Comparison of ENCODE assay signal across 8 cellular contexts in genomic region chr16:89995475-89996177, GRCh38. TPM values are rescaled to one million over a fixed set of nuclear protein-coding genes. Genes with fewer than 3 reads are reported as not detected.
DNase-seq lines count a peak whose midpoint lies in the region; ATAC-seq, FAIRE-seq and TF ChIP-seq lines count a peak whose summit lies in the region.
"Not testable (repeated sequence)": the region's sequence is repeated elsewhere in the genome, so short reads cannot be mapped to it uniquely, and the experiment has no call there.

No MANE protein-coding gene starts in this region.

- not testable (repeated sequence) for H3K27me3 ChIP-seq in endothelial cell of umbilical vein (ENCODE audit: control insufficient read depth in 2 of 2, insufficient read depth in 2 of 2, low read length in 2 of 2); mesendoderm (ENCODE audit: insufficient read depth, low read length, poor library complexity)

- peak overlapping the region; percentile 98 for H3K27ac Mint-ChIP-seq in activated naive CD4-positive, alpha-beta T cell treated with anti-CD3 and anti-CD28 coated beads, Interleukin-2, amount 50 U/mL, for 24 hours

- H3K4me3 Mint-ChIP-seq in activated naive CD4-positive, alpha-beta T cell treated with anti-CD3 and anti-CD28 coated beads, Interleukin-2, amount 50 U/mL, for 24 hours, result peak overlapping the region; percentile 36

- not testable (repeated sequence) for H4K20me1 ChIP-seq in endothelial cell of umbilical vein (replicated peaks; ENCODE audit: control insufficient read depth, extremely low read depth, insufficient read depth, low read length)

- not testable (repeated sequence) for H3K4me1 Mint-ChIP-seq in activated naive CD4-positive, alpha-beta T cell treated with anti-CD3 and anti-CD28 coated beads, Interleukin-2, amount 50 U/mL, for 24 hours

- dilution Hi-C loops in endothelial cell of umbilical vein (cut with MboI; ENCODE audit: extremely low pct_ligation_motif_present, low sequenced_read_pairs), result not testable (repeated sequence)

- not testable (repeated sequence) for H2AFZ ChIP-seq in endothelial cell of umbilical vein (ENCODE audit: low read depth, low read length)

- not testable (repeated sequence) for H3K9me3 Mint-ChIP-seq in activated naive CD4-positive, alpha-beta T cell treated with anti-CD3 and anti-CD28 coated beads, Interleukin-2, amount 50 U/mL, for 24 hours

- not testable (repeated sequence) for H2BK120ac ChIP-seq in mesendoderm (ENCODE audit: low read depth, low read length)

- peak overlapping the region; percentile 27 for H2AK5ac ChIP-seq in mesendoderm (ENCODE audit: low read length)

- H3K9ac ChIP-seq in endothelial cell of umbilical vein (replicated peaks; ENCODE audit: extremely low read depth, insufficient read depth, low read length); mesendoderm (ENCODE audit: low read length): not testable (repeated sequence)

- peak overlapping the region; percentile 88 for H2BK5ac ChIP-seq in mesendoderm (ENCODE audit: low read length)

- H4K5ac ChIP-seq in mesendoderm (ENCODE audit: low read length), result not testable (repeated sequence)

- not testable (repeated sequence) for H3K79me2 ChIP-seq in endothelial cell of umbilical vein (ENCODE audit: control insufficient read depth, insufficient read depth, low read length); mesendoderm (ENCODE audit: control insufficient read depth, insufficient read depth, low read length)

- peak overlapping the region; percentile 70 for H3K27ac ChIP-seq in endothelial cell of umbilical vein (ENCODE audit: insufficient read depth, low read depth, low read length)
- peak overlapping the region; percentile 84 for H3K27ac ChIP-seq in mesendoderm (ENCODE audit: low read depth, low read length)

- not testable (repeated sequence) for H3K4me2 ChIP-seq in endothelial cell of umbilical vein (ENCODE audit: insufficient read depth, low read length); mesendoderm (ENCODE audit: low read length)

- not testable (repeated sequence) for TF ChIP-seq CTCF in endothelial cell of umbilical vein (IDR thresholded peaks at IDR 0.05; ENCODE audit: extremely low read depth in 1 of 2, insufficient read depth in 1 of 2, low read depth in 1 of 2, low read length in 2 of 2)

- POLR2A ChIA-PET in endothelial cell of umbilical vein (lab: Charles Lee), result not testable (repeated sequence)

- H3K4ac ChIP-seq in mesendoderm (ENCODE audit: low read depth, low read length), result not testable (repeated sequence)

- H2BK15ac ChIP-seq in mesendoderm (replicated peaks; ENCODE audit: low read depth), result not testable (repeated sequence)

- not testable (repeated sequence) for H4K8ac ChIP-seq in mesendoderm (ENCODE audit: low read depth, low read length)

- peak overlapping the region; percentile 70 for H3K56ac ChIP-seq in mesendoderm (ENCODE audit: low read length)

- FAIRE-seq in endothelial cell of umbilical vein (lab: Jason Lieb, UNC), result peak; percentile 35

- peaks cover 7 to 17% of the 10 kb centered on the region in 2 experiments for H3K36me3 ChIP-seq in endothelial cell of umbilical vein (ENCODE audit: control insufficient read depth in 2 of 2, extremely low read depth in 1 of 2, insufficient read depth in 2 of 2, low read length in 2 of 2)
- H3K36me3 ChIP-seq in mesendoderm (ENCODE audit: control insufficient read depth, insufficient read depth, low read length), result peaks cover 29% of the 10 kb centered on the region

- DNase-seq in A172 (ENCODE audit: low spot score), result peak; percentile 78
- DNase-seq in H4 (ENCODE audit: low spot score), result peak; percentile 67
- DNase-seq in NK-92 treated with Interleukin-12 subunit alpha and Interleukin-12 subunit beta, amount 100 ng/mL, for 24 hours (lab: John Stamatoyannopoulos, UW), result peak; percentile 81
- peak; percentile 54 for DNase-seq in endothelial cell of umbilical vein (ENCODE audit: low read depth, low spot score)
- peak; percentile 82 for DNase-seq in mesendoderm
- peak; percentile 57 to 65 for DNase-seq in stimulated activated CD4-positive, alpha-beta T cell treated with anti-CD3 and anti-CD28 coated beads, Interleukin-2, amount 100 ng/mL, for 24 hours

- peaks cover 13% of the 10 kb centered on the region for H3K36me3 Mint-ChIP-seq in activated naive CD4-positive, alpha-beta T cell treated with anti-CD3 and anti-CD28 coated beads, Interleukin-2, amount 50 U/mL, for 24 hours

- CTCF ChIA-PET in endothelial cell of umbilical vein (lab: Charles Lee), result not testable (repeated sequence)

- intact Hi-C loops in endothelial cell of umbilical vein (cut with micrococcal nuclease), result not testable (repeated sequence)

- no CpG with 5 or more reads among the region's 7 CpGs for WGBS in mesendoderm (ENCODE audit: extremely low coverage, insufficient coverage, low lambda C conversion rate)

- TF ChIP-seq POLR2A in endothelial cell of umbilical vein (IDR thresholded peaks at IDR 0.05; ENCODE audit: low read depth, low read length), result not testable (repeated sequence)

- BruUV-seq in endothelial cell of umbilical vein (replicated peaks; lab: Mats Ljungman, UMichigan), result not testable (repeated sequence)

- H3K4me3 ChIP-seq in endothelial cell of umbilical vein (replicated peaks in 1 of 3; ENCODE audit: insufficient read depth in 1 of 3, low read depth in 1 of 3, low read length in 3 of 3), result not testable (repeated sequence)
- H3K4me3 ChIP-seq in mesendoderm (ENCODE audit: low read length), result peak overlapping the region; percentile 20

- H3K23ac ChIP-seq in mesendoderm (ENCODE audit: low read length), result not testable (repeated sequence)

- H3K79me1 ChIP-seq in mesendoderm (ENCODE audit: low read length), result not testable (repeated sequence)

- not testable (repeated sequence) for H3K4me1 ChIP-seq in endothelial cell of umbilical vein (ENCODE audit: control insufficient read depth, extremely low read depth, insufficient read depth, low read length); mesendoderm (ENCODE audit: control insufficient read depth, low read depth, low read length)

- peaks cover 13% of the 10 kb centered on the region for H3K9me3 ChIP-seq in endothelial cell of umbilical vein (replicated peaks; ENCODE audit: control insufficient read depth, insufficient read depth, low read length)

- H3K27me3 Mint-ChIP-seq in activated naive CD4-positive, alpha-beta T cell treated with anti-CD3 and anti-CD28 coated beads, Interleukin-2, amount 50 U/mL, for 24 hours, result not testable (repeated sequence)

- H3K9me1 ChIP-seq in endothelial cell of umbilical vein (replicated peaks; ENCODE audit: control insufficient read depth, extremely low read depth, insufficient read depth, low read length), result not testable (repeated sequence)

- H3K18ac ChIP-seq in mesendoderm (ENCODE audit: low read length), result not testable (repeated sequence)

- peak; percentile 42 to 48 for ATAC-seq in activated CD4-positive, CD25-positive, alpha-beta regulatory T cell treated with anti-CD3 and anti-CD28 coated beads, Interleukin-2, amount 50 U/mL, for 24 hours

TF ChIP-seq in endothelial cell of umbilical vein, 7 proteins besides CTCF, POLR2A, EP300 and RAD21:
- TF ChIP-seq JUN (IDR thresholded peaks at IDR 0.05; ENCODE audit: borderline replicate concordance, insufficient read depth, insufficient read length, low read depth) (peak; percentile 88), FOS (IDR thresholded peaks at IDR 0.05; ENCODE audit: borderline replicate concordance, insufficient read depth, low read length) (peak; percentile 73)

RNA-seq across cellular contexts. Expression of gene DBNDD1, which starts 23.6 kb away (rescaled TPM):
- 28.9 and 30.1 TPM in 2 replicates for total RNA-seq in A172 (2014; rRNA removed; shearing (Covaris generic))
- 8.7 and 11.7 TPM in 2 replicates for total RNA-seq in H4 (2014; rRNA removed; shearing (Covaris generic))
- total RNA-seq in endothelial cell of umbilical vein, result 28.2 and 33.6 TPM in 2 replicates
- 45.7 and 54.7 TPM in 2 replicates for polyA plus RNA-seq in endothelial cell of umbilical vein
- 35.7 and 43.8 TPM in 2 replicates for polyA plus RNA-seq in endothelial cell of umbilical vein (2011; cell fraction: cytosol; rRNA removed)
- 14.7 and 17.6 TPM in 2 replicates for polyA plus RNA-seq in endothelial cell of umbilical vein (2011; cell fraction: nucleus; rRNA removed)
- 35.8 and 43.3 TPM in 2 replicates for polyA plus RNA-seq in endothelial cell of umbilical vein (2012)
- polyA minus RNA-seq in endothelial cell of umbilical vein, result 17.0 and 21.8 TPM in 2 replicates
- polyA minus RNA-seq in endothelial cell of umbilical vein (2011; cell fraction: cytosol; rRNA and poly(A)+ RNA removed), result 4.5 TPM
- 4.8 and 7.1 TPM in 2 replicates for polyA minus RNA-seq in endothelial cell of umbilical vein (2011; cell fraction: nucleus; rRNA and poly(A)+ RNA removed)
- polyA plus RNA-seq in mesendoderm (2013, experiment 1 of 2), result 28.4 TPM
- polyA plus RNA-seq in mesendoderm (2013, experiment 2 of 2), result 30.0 TPM

RNA-seq across cellular contexts. Expression of gene DEF8, which starts 47.1 kb away (rescaled TPM):
- 116 and 146 TPM in 2 replicates for total RNA-seq in A172 (2014; rRNA removed; shearing (Covaris generic))
- 53.9 and 68.6 TPM in 2 replicates for total RNA-seq in H4 (2014; rRNA removed; shearing (Covaris generic))
- total RNA-seq in endothelial cell of umbilical vein, result 82.6 and 93.5 TPM in 2 replicates
- polyA plus RNA-seq in endothelial cell of umbilical vein, result 193 and 221 TPM in 2 replicates
- polyA plus RNA-seq in endothelial cell of umbilical vein (2011; cell fraction: cytosol; rRNA removed), result 126 and 143 TPM in 2 replicates
- polyA plus RNA-seq in endothelial cell of umbilical vein (2011; cell fraction: nucleus; rRNA removed), result 290 and 292 TPM in 2 replicates
- 108 and 111 TPM in 2 replicates for polyA plus RNA-seq in endothelial cell of umbilical vein (2012)
- 46.4 and 49.7 TPM in 2 replicates for polyA minus RNA-seq in endothelial cell of umbilical vein
- 14.1 TPM for polyA minus RNA-seq in endothelial cell of umbilical vein (2011; cell fraction: cytosol; rRNA and poly(A)+ RNA removed)
- polyA minus RNA-seq in endothelial cell of umbilical vein (2011; cell fraction: nucleus; rRNA and poly(A)+ RNA removed), result 45.4 and 53.7 TPM in 2 replicates
- 43.6 TPM for polyA plus RNA-seq in mesendoderm (2013, experiment 1 of 2)
- 44.8 TPM for polyA plus RNA-seq in mesendoderm (2013, experiment 2 of 2)
